Comparison of ENCODE assay signal across 16 cellular contexts in the genomic region with DNA sequence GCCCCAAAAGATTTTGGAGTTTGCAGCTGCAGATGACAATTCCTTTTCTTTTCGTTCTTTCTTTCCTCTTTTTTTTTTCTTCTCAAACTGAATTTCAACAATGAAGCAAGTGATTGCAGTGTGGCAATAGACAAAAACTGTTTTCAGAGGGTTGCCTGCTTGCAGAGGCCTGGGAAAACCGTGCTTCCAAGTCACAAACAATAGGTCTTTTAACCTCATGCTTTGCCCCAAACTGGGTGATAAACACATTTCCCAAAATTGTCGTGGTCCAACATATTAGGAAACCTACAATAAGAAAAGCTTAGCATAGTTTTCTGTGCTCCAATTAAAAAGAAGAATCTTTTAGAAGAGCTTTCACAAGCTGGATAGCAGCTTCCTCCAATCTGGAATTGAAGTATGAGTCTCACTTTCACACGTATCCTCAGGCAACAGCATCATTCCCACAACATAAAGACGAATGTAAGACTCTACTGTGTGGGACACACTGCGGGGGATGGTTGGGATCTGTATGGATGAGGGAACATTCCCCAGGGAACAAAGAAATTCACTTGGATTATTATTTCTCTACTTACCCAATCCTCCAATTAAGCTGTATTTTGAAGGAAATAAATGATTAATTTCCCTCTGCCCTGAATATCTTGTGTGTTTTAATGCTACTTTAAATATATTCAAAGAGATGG.
"Had no signal": no experiment of that assay in that cellular context is flagged by ENCODE, and none has a peak within 500 bp of the region (broad histone marks: within the 10 kb centered on the region; RNA-seq: fewer than 3 reads in every experiment).

No MANE protein-coding gene starts in this region.

- H3K36me3 ChIP-seq: breast epithelium, gastroesophageal sphincter, right atrium auricular region, tibial nerve, uterus had no signal

- H3K27me3 Mint-ChIP-seq: activated naive CD8-positive, alpha-beta T cell treated with anti-CD3 and anti-CD28 coated beads, Interleukin-2, amount 10 ng/mL, durations not matched to agents 7 days and 5 days; T-helper 17 cell had no signal

- DNase-seq: activated naive CD8-positive, alpha-beta T cell treated with anti-CD3 and anti-CD28 coated beads, Interleukin-2, amount 10 ng/mL, durations not matched to agents 7 days and 5 days; aorta; dermis blood vessel endothelial cell; erythroblast; islet precursor cell; stimulated activated naive B cell treated with anti-CD40 and anti-IgM and Interleukin-4, amounts not matched to agents 10 μg/mL and 1 μg/mL and 100 μg/mL, for 72 hours; T-helper 17 cell; uterus had no signal

- H3K4me1 ChIP-seq: breast epithelium, gastroesophageal sphincter, right atrium auricular region, uterus had no signal

- H3K27ac Mint-ChIP-seq: stimulated activated naive B cell treated with anti-CD40 and anti-IgM and Interleukin-4, amounts not matched to agents 10 μg/mL and 1 μg/mL and 100 μg/mL, for 72 hours; T-helper 17 cell; WTC11 had no signal

- H3K4me3 Mint-ChIP-seq: activated CD8-positive, alpha-beta T cell treated with anti-CD3 and anti-CD28 coated beads, Interleukin-2, amount 10 ng/mL, durations not matched to agents 7 days and 5 days; stimulated activated naive B cell treated with anti-CD40 and anti-IgM and Interleukin-4, amounts not matched to agents 10 μg/mL and 1 μg/mL and 100 μg/mL, for 72 hours; T-helper 17 cell; WTC11 had no signal

- H3K4me1 Mint-ChIP-seq: stimulated activated naive B cell treated with anti-CD40 and anti-IgM and Interleukin-4, amounts not matched to agents 10 μg/mL and 1 μg/mL and 100 μg/mL, for 72 hours had no signal

- H3K27me3 ChIP-seq: breast epithelium, right atrium auricular region, tibial nerve, uterus had no signal

- H3K4me3 ChIP-seq: breast epithelium, gastroesophageal sphincter, lung, right atrium auricular region, skin epidermis, tibial nerve, uterus had no signal

- H3K9me3 ChIP-seq: uterus had no signal

- ATAC-seq: gastroesophageal sphincter; stimulated activated naive B cell treated with anti-CD40 and anti-IgM and Interleukin-4, amounts not matched to agents 10 μg/mL and 1 μg/mL and 100 μg/mL, for 72 hours; T-helper 17 cell; WTC11 had no signal

- H3K27ac ChIP-seq: breast epithelium, gastroesophageal sphincter, right atrium auricular region, skin epidermis, uterus had no signal
